8 cellular contexts compared by ENCODE assay signal in the genomic region with DNA sequence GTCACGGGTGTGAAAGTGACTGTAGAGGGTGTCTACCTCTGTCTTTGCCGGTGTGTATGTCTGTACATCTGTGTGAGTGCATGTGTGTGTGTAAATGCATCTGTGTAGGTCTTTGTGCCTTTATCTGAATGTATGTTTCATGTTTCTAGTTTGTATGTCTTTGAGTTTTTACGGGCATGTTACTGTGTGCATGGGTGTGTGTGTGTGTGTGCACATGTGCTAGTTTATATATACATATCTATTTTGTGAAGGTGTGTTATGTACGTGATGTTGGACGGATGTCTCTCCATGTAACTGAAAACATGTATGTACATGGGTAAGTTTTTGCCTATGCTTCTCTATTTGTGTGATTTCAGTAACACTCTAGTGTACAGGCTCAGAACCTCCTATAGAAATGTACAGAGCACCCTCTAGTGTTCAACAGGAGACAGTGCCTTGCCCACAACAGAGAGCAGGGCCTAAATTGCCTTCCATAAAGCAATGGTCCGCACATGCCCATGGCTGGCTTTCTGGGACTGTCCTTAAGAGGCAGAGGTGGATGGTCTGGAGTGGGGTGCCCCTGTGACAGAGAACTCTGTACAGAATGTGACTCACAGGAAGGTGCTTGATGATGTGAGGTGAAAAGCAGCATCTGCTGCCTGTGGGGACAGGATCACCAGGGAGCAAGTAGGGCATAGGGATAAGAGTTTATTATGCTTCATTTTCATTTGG.
DNase-seq lines count a peak whose midpoint lies in the region; ATAC-seq and TF ChIP-seq lines count a peak whose summit lies in the region.

No MANE protein-coding gene starts in this region.

- DNase-seq in AG08395 (ENCODE audit: low spot score) (peak; percentile 75), M059J (ENCODE audit: low read depth) (peak; percentile 72), SHP77 (lab: John Stamatoyannopoulos, UW) (peak; percentile 48 to 61), caudate nucleus (lab: John Stamatoyannopoulos, UW) (peak in 48 of 61 donors; percentile 1 to 70 (median 13)), left kidney (ENCODE audit: low read depth, low spot score) (peak; percentile 84), substantia nigra (lab: John Stamatoyannopoulos, UW) (peak in 38 of 49 donors; percentile 1 to 57 (median 14))

- peak; percentile 77 for TF ChIP-seq CTCF in GM12874 (IDR thresholded peaks at IDR 0.05; ENCODE audit: insufficient read depth, low read depth, low read length)

- peak; percentile 100 for ATAC-seq in HG02571 (IDR thresholded peaks at IDR 0.05; ENCODE audit: unreplicated experiment)

- H3K27ac ChIP-seq in caudate nucleus (ENCODE audit: low read depth, low read length) (no peak overlapping the region), substantia nigra (ENCODE audit: low read depth, low read length, poor library complexity, severe bottlenecking) (no peak overlapping the region)

Comparison
In these comparisons a context has a peak if more than half of its experiments do, and no peak if none do; other contexts are left out.
1. DNase-seq: peak in every context shown above with its lines; median percentile 84 in left kidney; 75 in AG08395; 72 in M059J; 54 in SHP77; 14 in substantia nigra; 13 in caudate nucleus.